27 cellular contexts compared by ENCODE assay signal in the genomic region with DNA sequence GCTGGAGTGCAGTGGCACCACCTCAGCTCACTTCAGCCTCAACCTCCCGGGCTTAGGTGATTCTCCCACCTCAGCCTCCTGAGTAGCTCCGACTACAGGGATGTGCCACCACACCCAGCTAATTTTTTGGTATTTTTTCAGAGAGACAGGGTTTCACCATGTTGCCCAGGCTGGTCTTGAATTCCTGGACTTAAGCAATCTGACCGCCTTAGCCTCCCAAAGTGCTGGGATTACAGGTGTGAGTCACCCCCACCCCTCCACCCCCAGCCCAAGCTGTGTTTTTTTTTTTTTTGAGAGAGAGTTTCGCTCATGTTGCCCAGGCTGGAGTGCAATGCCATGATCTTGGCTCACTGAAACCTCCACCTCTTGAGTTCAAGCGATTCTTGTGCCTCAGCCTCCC.
"Had no signal": no experiment of that assay in that cellular context is flagged by ENCODE, and none has a peak within 500 bp of the region (broad histone marks: within the 10 kb centered on the region; RNA-seq: fewer than 3 reads in every experiment).

No MANE protein-coding gene starts in this region.

- H3K36me3 ChIP-seq: heart left ventricle, left lung, lower lobe of right lung, neural progenitor cell, pancreas, prostate gland, thyroid gland, transverse colon, upper lobe of right lung had no signal

- H2AFZ ChIP-seq: neural progenitor cell had no signal

- H3K9ac ChIP-seq: neural progenitor cell had no signal

- H3K4me2 ChIP-seq: neural progenitor cell had no signal

- H3K9me3 ChIP-seq: heart left ventricle, left lung, lower lobe of right lung, pancreas, prostate gland, testis, thyroid gland, transverse colon, upper lobe of right lung had no signal

- DNase-seq: heart left ventricle; hypothalamus; immature natural killer cell; left colon; left lung; lower lobe of right lung; mesendoderm; naive B cell; natural killer cell; nephron progenitor cell; pancreas; retina; right cardiac atrium; stimulated activated CD4-positive, alpha-beta T cell treated with anti-CD3 and anti-CD28 coated beads, Interleukin-4, amount 100 ng/mL, for 4 hours; stimulated activated CD8-positive, alpha-beta memory T cell treated with anti-CD3 and anti-CD28 coated beads, Interleukin-4, amount 100 ng/mL, for 48 hours; stimulated activated naive CD4-positive, alpha-beta T cell treated with Interleukin-2 at 50 U/mL for 16 hours; stimulated activated naive CD8-positive, alpha-beta T cell treated with anti-CD3 and anti-CD28 coated beads, Interleukin-15, amount 100 ng/mL, for 72 hours; substantia nigra; testis; thyroid gland; transverse colon; upper lobe of right lung had no signal

- H3K27me3 ChIP-seq: heart left ventricle, left lung, neural progenitor cell, pancreas, testis, thyroid gland, transverse colon, upper lobe of right lung had no signal

- H3K4me1 ChIP-seq: left lung, lower lobe of right lung, neural progenitor cell, pancreas, prostate gland, testis, thyroid gland, transverse colon, upper lobe of right lung had no signal

- H3K27ac ChIP-seq: heart left ventricle, left lung, lower lobe of right lung, neural progenitor cell, pancreas, prostate gland, skin epidermis, testis, thyroid gland, transverse colon, upper lobe of right lung had no signal

- ATAC-seq: heart left ventricle; left colon; left lung; lower lobe of right lung; natural killer cell; pancreas; right cardiac atrium; sciatic nerve; stimulated activated memory B cell treated with anti-CD40 and anti-IgM and Interleukin-4, amounts not matched to agents 10 μg/mL and 1 μg/mL and 100 μg/mL, for 72 hours; stimulated activated naive CD8-positive, alpha-beta T cell treated with anti-CD3 and anti-CD28 coated beads, Interleukin-15, amount 100 ng/mL, for 72 hours; upper lobe of right lung had no signal

- H3K4me3 ChIP-seq: heart left ventricle, left lung, lower lobe of right lung, neural progenitor cell, pancreas, prostate gland, skin epidermis, testis, thyroid gland, transverse colon, upper lobe of right lung had no signal
